Comparison of ENCODE assay signal across 20 cellular contexts in genomic region chr22:35868938-35869337, GRCh38.
A peak's percentile ranks its signal among the peaks of the same experiment; 100 is the strongest.
DNase-seq lines count a peak whose midpoint lies in the region; ATAC-seq, FAIRE-seq and TF ChIP-seq lines count a peak whose summit lies in the region.
"Had no signal": no experiment of that assay in that cellular context is flagged by ENCODE, and none has a peak within 500 bp of the region (broad histone marks: within the 10 kb centered on the region; RNA-seq: fewer than 3 reads in every experiment).

No MANE protein-coding gene starts in this region.

- no peak overlapping the region for H3K9ac ChIP-seq in astrocyte (ENCODE audit: low read length)
- H3K9ac ChIP-seq: BLaER1 treated with 17β-estradiol and CSF1 and Interleukin-3, amounts not matched to agents 10 nM and 100 nM had no signal

- DNase-seq in HFFc6 = peak; percentile 4
- peak; percentile 55 for DNase-seq in astrocyte (ENCODE audit: low read depth)
- peak; percentile 64 for DNase-seq in islet precursor cell
- no peak for DNase-seq in type B pancreatic cell (ENCODE audit: extremely low spot score, unreplicated experiment)
- no peak for DNase-seq in effector memory CD8-positive, alpha-beta T cell
- DNase-seq: activated naive CD8-positive, alpha-beta T cell treated with anti-CD3 and anti-CD28 coated beads, Interleukin-2, amount 50 U/mL, for 24 hours; mammary epithelial cell; naive thymus-derived CD8-positive, alpha-beta T cell; NCI-H1694 treated with DMSO at 0.1 percent for 48 hours; SHP77; stimulated activated CD4-positive, alpha-beta T cell treated with anti-CD3 and anti-CD28 coated beads, Interleukin-12 subunit alpha, Interleukin-12 subunit beta, amount 100 ng/mL, for 4 hours; WERI-Rb-1 had no signal

- no peak for FAIRE-seq in astrocyte (lab: Jason Lieb, UNC)
- FAIRE-seq: endometrium, frontal cortex had no signal

- no peak overlapping the region for H3K27ac ChIP-seq in astrocyte (ENCODE audit: low read depth, low read length)
- H3K27ac ChIP-seq: BLaER1 treated with 17β-estradiol and CSF1 and Interleukin-3, amounts not matched to agents 10 nM and 100 nM; WERI-Rb-1 had no signal

- no peak for ATAC-seq in effector memory CD8-positive, alpha-beta T cell (replicated peaks)
- ATAC-seq in GM21515 (IDR thresholded peaks at IDR 0.05; ENCODE audit: unreplicated experiment) = no peak
- no peak for ATAC-seq in activated T-helper 17 cell treated with anti-CD3 and anti-CD28 coated beads, Interleukin-2, amount 50 U/mL, for 72 hours (replicated peaks)
- ATAC-seq: activated naive CD8-positive, alpha-beta T cell treated with anti-CD3 and anti-CD28 coated beads, Interleukin-2, amount 50 U/mL, for 24 hours; naive thymus-derived CD8-positive, alpha-beta T cell; stimulated activated effector memory CD8-positive, alpha-beta T cell treated with anti-CD3 and anti-CD28 coated beads, Interleukin-12 subunit alpha, Interleukin-12 subunit beta, amount 100 ng/mL, for 72 hours had no signal

- H3K4me3 ChIP-seq in astrocyte (ENCODE audit: insufficient read depth, low read depth, low read length) = no peak overlapping the region
- H3K4me3 ChIP-seq: BLaER1 treated with 17β-estradiol and CSF1 and Interleukin-3, amounts not matched to agents 10 nM and 100 nM had no signal

- H3K27ac Mint-ChIP-seq in HFFc6 = no peak overlapping the region
- peak overlapping the region; percentile 48 for H3K27ac Mint-ChIP-seq in astrocyte (ENCODE audit: unreplicated experiment)
- peak overlapping the region; percentile 82 for H3K27ac Mint-ChIP-seq in type B pancreatic cell
- H3K27ac Mint-ChIP-seq in effector memory CD8-positive, alpha-beta T cell = no peak overlapping the region
- no peak overlapping the region for H3K27ac Mint-ChIP-seq in activated T-helper 17 cell treated with anti-CD3 and anti-CD28 coated beads, Interleukin-2, amount 50 U/mL, for 72 hours
- H3K27ac Mint-ChIP-seq: activated naive CD8-positive, alpha-beta T cell treated with anti-CD3 and anti-CD28 coated beads, Interleukin-2, amount 50 U/mL, for 24 hours; naive thymus-derived CD8-positive, alpha-beta T cell; progenitor cell of endocrine pancreas; stimulated activated effector memory CD8-positive, alpha-beta T cell treated with anti-CD3 and anti-CD28 coated beads, Interleukin-12 subunit alpha, Interleukin-12 subunit beta, amount 100 ng/mL, for 72 hours; T-helper 1 cell treated with Interleukin-12 subunit alpha and Interleukin-12 subunit beta and Interleukin-4 antibody, amounts not matched to agents 30 μg/mL and 1 μg/mL, for 36 hours had no signal

- H3K9me3 Mint-ChIP-seq in HFFc6 (no peaks in the 10 kb centered on the region), astrocyte (ENCODE audit: unreplicated experiment) (no peaks in the 10 kb centered on the region), type B pancreatic cell (peaks cover 2% of the 10 kb centered on the region)
- no peaks in the 10 kb centered on the region for H3K9me3 Mint-ChIP-seq in effector memory CD8-positive, alpha-beta T cell
- H3K9me3 Mint-ChIP-seq in activated T-helper 17 cell treated with anti-CD3 and anti-CD28 coated beads, Interleukin-2, amount 50 U/mL, for 72 hours = no peaks in the 10 kb centered on the region
- H3K9me3 Mint-ChIP-seq: activated naive CD8-positive, alpha-beta T cell treated with anti-CD3 and anti-CD28 coated beads, Interleukin-2, amount 50 U/mL, for 24 hours; stimulated activated effector memory CD8-positive, alpha-beta T cell treated with anti-CD3 and anti-CD28 coated beads, Interleukin-12 subunit alpha, Interleukin-12 subunit beta, amount 100 ng/mL, for 72 hours; T-helper 1 cell treated with Interleukin-12 subunit alpha and Interleukin-12 subunit beta and Interleukin-4 antibody, amounts not matched to agents 30 μg/mL and 1 μg/mL, for 36 hours had no signal

- TF ChIP-seq CTCF in HFFc6 (IDR thresholded peaks at IDR 0.05) (no peak), astrocyte (IDR thresholded peaks at IDR 0.05; ENCODE audit: insufficient read depth, low read depth, low read length) (no peak), type B pancreatic cell (conservative IDR thresholded peaks at IDR 0.05) (no peak)

- H4K20me1 ChIP-seq in astrocyte (ENCODE audit: insufficient read depth, low read length) = peaks cover 51% of the 10 kb centered on the region
- H4K20me1 ChIP-seq: BLaER1 treated with 17β-estradiol and CSF1 and Interleukin-3, amounts not matched to agents 10 nM and 100 nM had no signal

- H2AFZ ChIP-seq in astrocyte (ENCODE audit: low read depth, low read length) = no peak overlapping the region

- H3K27me3 Mint-ChIP-seq in HFFc6 (ENCODE audit: insufficient read depth) = no peaks in the 10 kb centered on the region; the same call in 1 of the 2 replicates
- H3K27me3 Mint-ChIP-seq in astrocyte (ENCODE audit: low read depth, unreplicated experiment) = no peaks in the 10 kb centered on the region
- H3K27me3 Mint-ChIP-seq in type B pancreatic cell = no peaks in the 10 kb centered on the region
- peaks cover 24 to 27% of the 10 kb centered on the region in 2 donors for H3K27me3 Mint-ChIP-seq in effector memory CD8-positive, alpha-beta T cell
- peaks cover 4% of the 10 kb centered on the region for H3K27me3 Mint-ChIP-seq in activated T-helper 17 cell treated with anti-CD3 and anti-CD28 coated beads, Interleukin-2, amount 50 U/mL, for 72 hours
- H3K27me3 Mint-ChIP-seq: activated naive CD8-positive, alpha-beta T cell treated with anti-CD3 and anti-CD28 coated beads, Interleukin-2, amount 50 U/mL, for 24 hours; progenitor cell of endocrine pancreas had no signal

- H3K4me1 Mint-ChIP-seq in HFFc6 (ENCODE audit: low read depth) (peaks cover 42% of the 10 kb centered on the region), astrocyte (ENCODE audit: low read depth, unreplicated experiment) (peaks cover 23% of the 10 kb centered on the region), type B pancreatic cell (ENCODE audit: unreplicated experiment) (peaks cover 36% of the 10 kb centered on the region)
- no peaks in the 10 kb centered on the region for H3K4me1 Mint-ChIP-seq in effector memory CD8-positive, alpha-beta T cell (ENCODE audit: low read depth in 2 of 2)
- H3K4me1 Mint-ChIP-seq in activated T-helper 17 cell treated with anti-CD3 and anti-CD28 coated beads, Interleukin-2, amount 50 U/mL, for 72 hours = no peaks in the 10 kb centered on the region
- H3K4me1 Mint-ChIP-seq: activated naive CD8-positive, alpha-beta T cell treated with anti-CD3 and anti-CD28 coated beads, Interleukin-2, amount 50 U/mL, for 24 hours; naive thymus-derived CD8-positive, alpha-beta T cell; stimulated activated effector memory CD8-positive, alpha-beta T cell treated with anti-CD3 and anti-CD28 coated beads, Interleukin-12 subunit alpha, Interleukin-12 subunit beta, amount 100 ng/mL, for 72 hours had no signal

- peaks cover 4% of the 10 kb centered on the region; the same call in 1 of the 2 replicates for H3K36me3 Mint-ChIP-seq in HFFc6 (ENCODE audit: low read depth)
- peaks cover 2% of the 10 kb centered on the region for H3K36me3 Mint-ChIP-seq in astrocyte (ENCODE audit: low read depth, unreplicated experiment)
- peaks cover 5% of the 10 kb centered on the region for H3K36me3 Mint-ChIP-seq in type B pancreatic cell
- H3K36me3 Mint-ChIP-seq in effector memory CD8-positive, alpha-beta T cell (ENCODE audit: insufficient read depth) = no peaks in the 10 kb centered on the region
- no peaks in the 10 kb centered on the region for H3K36me3 Mint-ChIP-seq in activated T-helper 17 cell treated with anti-CD3 and anti-CD28 coated beads, Interleukin-2, amount 50 U/mL, for 72 hours (ENCODE audit: low read depth)
- H3K36me3 Mint-ChIP-seq: naive thymus-derived CD8-positive, alpha-beta T cell; stimulated activated effector memory CD8-positive, alpha-beta T cell treated with anti-CD3 and anti-CD28 coated beads, Interleukin-12 subunit alpha, Interleukin-12 subunit beta, amount 100 ng/mL, for 72 hours had no signal

- peaks cover 52% of the 10 kb centered on the region for H3K79me2 ChIP-seq in astrocyte (ENCODE audit: insufficient read depth, low read length)

- no peaks in the 10 kb centered on the region for H3K27me3 ChIP-seq in astrocyte (ENCODE audit: insufficient read depth, low read length)
- H3K27me3 ChIP-seq: BLaER1 treated with 17β-estradiol and CSF1 and Interleukin-3, amounts not matched to agents 10 nM and 100 nM had no signal

- H3K4me2 ChIP-seq in astrocyte (ENCODE audit: low read length) = peak overlapping the region; percentile 45
- H3K4me2 ChIP-seq: BLaER1 treated with 17β-estradiol and CSF1 and Interleukin-3, amounts not matched to agents 10 nM and 100 nM had no signal

- H3K4me1 ChIP-seq in astrocyte (ENCODE audit: insufficient read depth, low read length) = peaks cover 3% of the 10 kb centered on the region
- H3K4me1 ChIP-seq: BLaER1 treated with 17β-estradiol and CSF1 and Interleukin-3, amounts not matched to agents 10 nM and 100 nM had no signal

- H3K4me3 Mint-ChIP-seq in HFFc6 (no peak overlapping the region), astrocyte (ENCODE audit: unreplicated experiment) (no peak overlapping the region), type B pancreatic cell (no peak overlapping the region)
- H3K4me3 Mint-ChIP-seq in effector memory CD8-positive, alpha-beta T cell = no peak overlapping the region
- H3K4me3 Mint-ChIP-seq in activated T-helper 17 cell treated with anti-CD3 and anti-CD28 coated beads, Interleukin-2, amount 50 U/mL, for 72 hours = no peak overlapping the region
- H3K4me3 Mint-ChIP-seq: activated naive CD8-positive, alpha-beta T cell treated with anti-CD3 and anti-CD28 coated beads, Interleukin-2, amount 50 U/mL, for 24 hours; naive thymus-derived CD8-positive, alpha-beta T cell; stimulated activated effector memory CD8-positive, alpha-beta T cell treated with anti-CD3 and anti-CD28 coated beads, Interleukin-12 subunit alpha, Interleukin-12 subunit beta, amount 100 ng/mL, for 72 hours; T-helper 1 cell treated with Interleukin-12 subunit alpha and Interleukin-12 subunit beta and Interleukin-4 antibody, amounts not matched to agents 30 μg/mL and 1 μg/mL, for 36 hours had no signal

- no peaks in the 10 kb centered on the region for H3K36me3 ChIP-seq in astrocyte (ENCODE audit: insufficient read depth, low read length)
- H3K36me3 ChIP-seq: BLaER1 treated with 17β-estradiol and CSF1 and Interleukin-3, amounts not matched to agents 10 nM and 100 nM; WERI-Rb-1 had no signal

- no peaks in the 10 kb centered on the region for H3K9me3 ChIP-seq in astrocyte (ENCODE audit: insufficient read depth, low read depth, low read length)
- H3K9me3 ChIP-seq: BLaER1 treated with 17β-estradiol and CSF1 and Interleukin-3, amounts not matched to agents 10 nM and 100 nM had no signal

Comparison
In these comparisons a context has a peak if more than half of its experiments do, and no peak if none do; other contexts are left out.
1. DNase-seq: peak in HFFc6 (single experiment), astrocyte (single experiment) and islet precursor cell (single experiment); none in type B pancreatic cell (single experiment) and effector memory CD8-positive, alpha-beta T cell (0 of 3).
2. H3K27ac Mint-ChIP-seq: peak in astrocyte (single experiment) and type B pancreatic cell (single experiment); none in HFFc6 (single experiment), effector memory CD8-positive, alpha-beta T cell (0 of 2) and activated T-helper 17 cell treated with anti-CD3 and anti-CD28 coated beads, Interleukin-2, amount 50 U/mL, for 72 hours (single experiment).